Comparison of ENCODE assay signal across 11 cellular contexts in genomic region chr17:80348551-80349436, GRCh38.
DNase-seq lines count a peak whose midpoint lies in the region; ATAC-seq and TF ChIP-seq lines count a peak whose summit lies in the region.
"Had no signal": no experiment of that assay in that cellular context is flagged by ENCODE, and none has a peak within 500 bp of the region (broad histone marks: within the 10 kb centered on the region; RNA-seq: fewer than 3 reads in every experiment).

No MANE protein-coding gene starts in this region.

- peaks cover 7% of the 10 kb centered on the region for H3K4me1 Mint-ChIP-seq in activated CD4-positive, alpha-beta T cell treated with anti-CD3 and anti-CD28 coated beads for 36 hours
- H3K4me1 Mint-ChIP-seq in endodermal cell (no peaks in the 10 kb centered on the region), GM23338 (no peaks in the 10 kb centered on the region)
- H3K4me1 Mint-ChIP-seq: nephron had no signal

- ATAC-seq in activated CD4-positive, alpha-beta T cell treated with anti-CD3 and anti-CD28 coated beads for 36 hours, result peak; percentile 41
- no peak for ATAC-seq in GM23338

- H3K36me3 Mint-ChIP-seq in activated CD4-positive, alpha-beta T cell treated with anti-CD3 and anti-CD28 coated beads for 36 hours (ENCODE audit: low read depth), result peaks cover 90% of the 10 kb centered on the region
- H3K36me3 Mint-ChIP-seq in endodermal cell (ENCODE audit: low read depth) (peaks cover 97% of the 10 kb centered on the region), GM23338 (ENCODE audit: low read depth) (peaks cover 87% of the 10 kb centered on the region)

- H3K79me2 ChIP-seq in GM23338 (replicated peaks; ENCODE audit: insufficient read depth), result no peaks in the 10 kb centered on the region

- POLR2A ChIA-PET in activated CD4-positive, alpha-beta T cell treated with anti-CD3 and anti-CD28 coated beads for 36 hours (lab: Charles Lee), result no interaction called here

- H3K9me3 Mint-ChIP-seq in activated CD4-positive, alpha-beta T cell treated with anti-CD3 and anti-CD28 coated beads for 36 hours (ENCODE audit: low read depth), result no peaks in the 10 kb centered on the region
- H3K9me3 Mint-ChIP-seq in endodermal cell (no peaks in the 10 kb centered on the region), GM23338 (no peaks in the 10 kb centered on the region)
- H3K9me3 Mint-ChIP-seq: nephron had no signal

- 89 to 90% methylated on average over 17 to 29 of the region's 29 CpGs for WGBS in endodermal cell (ENCODE audit: insufficient coverage in 1 of 2, insufficient read length in 1 of 2), 2 experiments
- WGBS in spleen, 5 donors, result 83 to 92% (median 88%) methylated on average over 28 to 29 of the region's 29 CpGs

- no peak overlapping the region for H3K4me2 ChIP-seq in GM23338

- TF ChIP-seq POLR2A in NB4 (IDR thresholded peaks at IDR 0.05; ENCODE audit: extremely low read depth, insufficient read length), result no peak
- TF ChIP-seq POLR2A in spleen (IDR thresholded peaks at IDR 0.05), result no peak

- no peak for DNase-seq in activated CD4-positive, alpha-beta T cell treated with anti-CD3 and anti-CD28 coated beads for 36 hours
- DNase-seq in activated CD4-positive, alpha-beta T cell treated with anti-CD3 and anti-CD28 coated beads, Interleukin-2, amount 50 U/mL, for 4 hours, result no peak
- peak; percentile 64 for DNase-seq in NB4 (ENCODE audit: low read depth)
- no peak for DNase-seq in endodermal cell
- DNase-seq in spleen, result peak; percentile 37
- DNase-seq in NCI-H1092 (lab: John Stamatoyannopoulos, UW), result no peak
- DNase-seq in GM23338 (ENCODE audit: low spot score), result no peak
- no peak for DNase-seq in HuH-7.5 (ENCODE audit: low spot score)
- DNase-seq: NCI-H1436 treated with DMSO at 0.1 percent for 48 hours, NCI-H774 had no signal

- no peak overlapping the region for H3K4me3 Mint-ChIP-seq in activated CD4-positive, alpha-beta T cell treated with anti-CD3 and anti-CD28 coated beads for 36 hours
- H3K4me3 Mint-ChIP-seq in endodermal cell (no peak overlapping the region), GM23338 (no peak overlapping the region)
- H3K4me3 Mint-ChIP-seq: nephron had no signal

- H3K9ac ChIP-seq in endodermal cell (ENCODE audit: extremely low read depth, low read length, poor library complexity, severe bottlenecking), result no peak overlapping the region

- no peaks in the 10 kb centered on the region for H3K27me3 ChIP-seq in endodermal cell (ENCODE audit: control insufficient read depth, insufficient read depth, low read length, poor library complexity, severe bottlenecking)
- H3K27me3 ChIP-seq in spleen (replicated peaks in 1 of 7), result no peaks in the 10 kb centered on the region
- H3K27me3 ChIP-seq in GM23338 (ENCODE audit: insufficient read depth), result no peaks in the 10 kb centered on the region

- H3K36me3 ChIP-seq in endodermal cell (ENCODE audit: control insufficient read depth, insufficient read depth, low read length) (peaks cover 92% of the 10 kb centered on the region), spleen (peaks cover 29 to 100% (median 100%) of the 10 kb centered on the region in 6 donors), GM23338 (ENCODE audit: insufficient read depth) (peaks cover 15% of the 10 kb centered on the region)

- H3K9me2 ChIP-seq in GM23338 (ENCODE audit: insufficient read depth), result no peaks in the 10 kb centered on the region

- no peaks in the 10 kb centered on the region for H3K4me1 ChIP-seq in endodermal cell (ENCODE audit: control insufficient read depth, insufficient read depth, low read length)
- H3K4me1 ChIP-seq in spleen, result no peaks in the 10 kb centered on the region
- no peaks in the 10 kb centered on the region for H3K4me1 ChIP-seq in GM23338 (ENCODE audit: insufficient read depth)

- no peaks in the 10 kb centered on the region; the same call in 1 of the 2 replicates for H4K20me1 ChIP-seq in GM23338 (replicated peaks; ENCODE audit: insufficient read depth)

- intact Hi-C loops in activated CD4-positive, alpha-beta T cell treated with anti-CD3 and anti-CD28 coated beads for 36 hours (cut with DNase I, micrococcal nuclease), result no loop called here
- intact Hi-C loops in spleen (cut with DNase I; ENCODE audit: low total_unique reads), result no loop called here

- no peak for TF ChIP-seq CTCF in NB4 (IDR thresholded peaks at IDR 0.05; ENCODE audit: low read depth, low read length)
- TF ChIP-seq CTCF in endodermal cell (conservative IDR thresholded peaks at IDR 0.05), result no peak
- TF ChIP-seq CTCF in spleen (IDR thresholded peaks at IDR 0.05 in 8 of 11, conservative IDR thresholded peaks at IDR 0.05 in 3 of 11), result no peak
- TF ChIP-seq CTCF in GM23338 (conservative IDR thresholded peaks at IDR 0.05; ENCODE audit: low read depth in 2 of 2), result no peak

- H3K9me3 ChIP-seq in endodermal cell (ENCODE audit: control insufficient read depth, low read length) (no peaks in the 10 kb centered on the region), spleen (no peaks in the 10 kb centered on the region)

- H3K27me3 Mint-ChIP-seq in activated CD4-positive, alpha-beta T cell treated with anti-CD3 and anti-CD28 coated beads for 36 hours, result no peaks in the 10 kb centered on the region
- H3K27me3 Mint-ChIP-seq in endodermal cell (ENCODE audit: insufficient read depth), result no peaks in the 10 kb centered on the region
- no peaks in the 10 kb centered on the region for H3K27me3 Mint-ChIP-seq in GM23338 (ENCODE audit: insufficient read depth, low read depth, poor library complexity)

- H3K27ac ChIP-seq in endodermal cell (ENCODE audit: low read depth, low read length) (no peak overlapping the region), spleen (no peak overlapping the region), GM23338 (ENCODE audit: low read depth) (no peak overlapping the region)

- H3K27ac Mint-ChIP-seq in activated CD4-positive, alpha-beta T cell treated with anti-CD3 and anti-CD28 coated beads for 36 hours, result peak overlapping the region; percentile 34
- peak overlapping the region; percentile 83 for H3K27ac Mint-ChIP-seq in endodermal cell
- H3K27ac Mint-ChIP-seq in GM23338, result no peak overlapping the region
- H3K27ac Mint-ChIP-seq: nephron had no signal

- H2AFZ ChIP-seq in GM23338, result no peak overlapping the region

- H3K4me3 ChIP-seq in NB4 (ENCODE audit: low read depth, low read length) (no peak overlapping the region), endodermal cell (ENCODE audit: low read length) (no peak overlapping the region), spleen (no peak overlapping the region), GM23338 (no peak overlapping the region)

- H3F3A ChIP-seq in GM23338 (replicated peaks; ENCODE audit: low read depth), result no peaks in the 10 kb centered on the region

- CTCF ChIA-PET in activated CD4-positive, alpha-beta T cell treated with anti-CD3 and anti-CD28 coated beads for 36 hours (lab: Charles Lee), result interaction anchor here (0.5 to 1.1 kb wide), 2 partner anchors 13 to 200 kb away, joined by 3 read pairs; no protein-coding TSS in a partner anchor

TF ChIP-seq in GM23338, 12 proteins besides CTCF, POLR2A, EP300 and RAD21 (continues in another document):
- no peak for TF ChIP-seq POLR2AphosphoS5 (IDR thresholded peaks at IDR 0.05; ENCODE audit: low read depth)
- TF ChIP-seq NANOG (IDR thresholded peaks at IDR 0.05; ENCODE audit: borderline replicate concordance), result no peak
- no peak for TF ChIP-seq EZH2phosphoT487 (IDR thresholded peaks at IDR 0.05; ENCODE audit: unreplicated experiment)
- TF ChIP-seq STAT1 (IDR thresholded peaks at IDR 0.05; ENCODE audit: unreplicated experiment), result no peak
- TF ChIP-seq ZNF331 (CRISPR knock-in tag; IDR thresholded peaks at IDR 0.05; ENCODE audit: low read depth), result no peak
- no peak for TF ChIP-seq ZNF114 (CRISPR knock-in tag; IDR thresholded peaks at IDR 0.05)
- TF ChIP-seq JUNB (IDR thresholded peaks at IDR 0.05; ENCODE audit: unreplicated experiment), result no peak
- TF ChIP-seq CREB1 (CRISPR knock-in tag; IDR thresholded peaks at IDR 0.05; ENCODE audit: low read depth), result no peak

Comparison
In these comparisons a context has a peak if more than half of its experiments do, and no peak if none do; other contexts are left out.
1. DNase-seq: peak in NB4 (single experiment) and spleen (single experiment); none in activated CD4-positive, alpha-beta T cell treated with anti-CD3 and anti-CD28 coated beads for 36 hours (single experiment), activated CD4-positive, alpha-beta T cell treated with anti-CD3 and anti-CD28 coated beads, Interleukin-2, amount 50 U/mL, for 4 hours (0 of 2), endodermal cell (single experiment), NCI-H1092 (single experiment), GM23338 (single experiment) and HuH-7.5 (single experiment).